2 cellular contexts compared by ENCODE assay signal in the genomic region with DNA sequence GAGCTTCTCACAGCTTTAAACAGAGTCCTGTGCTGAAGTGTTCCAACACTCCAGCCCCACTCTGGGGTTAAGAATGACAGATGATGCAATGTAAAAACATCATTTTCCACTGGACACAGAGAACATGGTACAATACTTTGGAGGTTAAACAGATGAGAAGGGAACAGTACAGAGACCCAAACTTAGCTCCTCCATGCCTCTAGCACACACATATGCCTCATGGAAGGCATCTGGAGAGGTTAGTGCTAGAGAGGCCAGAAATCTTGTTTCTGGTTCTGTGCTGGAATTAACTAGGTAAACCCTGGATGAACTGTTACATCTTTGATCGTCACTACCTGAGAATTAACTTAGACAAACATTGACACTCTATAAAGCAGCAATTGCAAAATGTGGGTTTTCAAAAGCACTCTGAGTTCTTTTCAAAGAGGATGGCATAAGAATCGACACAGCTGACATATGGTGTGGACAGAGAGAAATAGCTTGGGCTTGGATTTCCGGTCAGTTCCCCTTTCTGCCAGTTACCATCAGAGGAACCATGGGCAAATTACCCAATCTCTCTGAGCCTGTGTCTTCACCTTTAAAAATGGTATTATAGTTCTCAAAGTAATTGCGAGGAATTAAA.
TF ChIP-seq lines count a peak whose summit lies in the region.

No MANE protein-coding gene starts in this region.

TF ChIP-seq in HCT116, 20 proteins besides CTCF, POLR2A, EP300 and RAD21:
- no peak for TF ChIP-seq EZH2phosphoT487 (IDR thresholded peaks at IDR 0.05; ENCODE audit: borderline replicate concordance)
- 0 out of 2 replicates have a peak, but pooled peaks have one; percentile 27 for TF ChIP-seq CEBPB (IDR thresholded peaks at IDR 0.05; ENCODE audit: low read depth)

TF ChIP-seq in GM12878, 131 proteins besides CTCF, POLR2A, EP300 and RAD21:
- no peak for TF ChIP-seq MEF2B (IDR thresholded peaks at IDR 0.05; ENCODE audit: partially characterized antibody, poor library complexity, severe bottlenecking)
- 0 out of 2 replicates have a peak, but pooled peaks have one; percentile 5 for TF ChIP-seq SPI1 (IDR thresholded peaks at IDR 0.05; ENCODE audit: borderline replicate concordance, insufficient read depth, low read depth, low read length)
TF ChIP-seq in GM12878: peak in this region for 1.
